ENCODE assay signal across 8 cellular contexts in genomic region chr13:19633340-19634128, GRCh38. TPM values are rescaled to one million over a fixed set of nuclear protein-coding genes. Genes with fewer than 3 reads are reported as not detected.
DNase-seq lines count a peak whose midpoint lies in the region; ATAC-seq, FAIRE-seq and TF ChIP-seq lines count a peak whose summit lies in the region.

MPHOSPH8 (plus strand) TSS chr13:19633659; CDS start chr13:19633749, 90 bp downstream.

- H3K36me3 ChIP-seq in A673 (ENCODE audit: insufficient read depth, low read length, poor library complexity, severe bottlenecking) (no peaks in the 10 kb centered on the region), breast epithelium (no peaks in the 10 kb centered on the region), iPS-20b (ENCODE audit: insufficient read depth, low read depth, low read length) (peaks cover 3% of the 10 kb centered on the region; the same call in 1 of the 2 replicates), small intestine (ENCODE audit: control insufficient read depth in 2 of 2, insufficient read depth in 2 of 2, low read length in 2 of 2) (no peaks in the 10 kb centered on the region)

- FAIRE-seq in small intestine (lab: Jason Lieb, UNC), result no peak

- TF ChIP-seq CTCF in A673 (conservative IDR thresholded peaks at IDR 0.05; ENCODE audit: low read depth, low read length) (no peak), VCaP (conservative IDR thresholded peaks at IDR 0.05) (no peak), breast epithelium (IDR thresholded peaks at IDR 0.05) (peak in 1 of 3 donors; percentile 11)

- TF ChIP-seq POLR2A in breast epithelium (IDR thresholded peaks at IDR 0.05), result peak; percentile 83

- H3K9ac ChIP-seq in iPS-20b (ENCODE audit: low read depth, low read length), result peak within 1 kb of the TSS; percentile 83; the same call in 1 of the 2 replicates

- ATAC-seq in GM18868 (IDR thresholded peaks at IDR 0.05; ENCODE audit: unreplicated experiment) (peak; percentile 98), HG03108 (IDR thresholded peaks at IDR 0.05; ENCODE audit: unreplicated experiment) (peak; percentile 99)

- H3K27ac ChIP-seq in A673 (ENCODE audit: low read depth, low read length, poor library complexity, severe bottlenecking), result peak within 1 kb of the TSS; percentile 81
- peak within 1 kb of the TSS; percentile 78 for H3K27ac ChIP-seq in VCaP
- H3K27ac ChIP-seq in breast epithelium, result peak within 1 kb of the TSS; percentile 96 to 97
- no peak within 1 kb of the TSS for H3K27ac ChIP-seq in iPS-20b (ENCODE audit: low read length)
- peak within 1 kb of the TSS; percentile 77 to 94 for H3K27ac ChIP-seq in small intestine (ENCODE audit: low read depth in 1 of 2, low read length in 1 of 2)

- peak within 1 kb of the TSS; percentile 83 for H3K4me3 ChIP-seq in A673 (ENCODE audit: low read depth, low read length, poor library complexity, severe bottlenecking)
- H3K4me3 ChIP-seq in breast epithelium, result peak within 1 kb of the TSS; percentile 79 to 96 (median 89)
- H3K4me3 ChIP-seq in iPS-20b (ENCODE audit: low read length), result peak within 1 kb of the TSS; percentile 85
- peak within 1 kb of the TSS; percentile 43 to 76 for H3K4me3 ChIP-seq in small intestine (ENCODE audit: low read depth in 1 of 2, low read length in 2 of 2)

- POLR2A ChIA-PET in A673 (lab: Charles Lee; ENCODE audit: low non-redundant PET), result no interaction called here

- CTCF ChIA-PET in A673 (lab: Charles Lee), result no interaction called here

- H3K4me1 ChIP-seq in A673 (ENCODE audit: insufficient read depth, low read length, poor library complexity, severe bottlenecking) (peaks cover 6% of the 10 kb centered on the region), breast epithelium (peaks cover 0 to 7% of the 10 kb centered on the region in 2 donors), iPS-20b (ENCODE audit: insufficient read depth, low read length) (peaks cover 6% of the 10 kb centered on the region), small intestine (ENCODE audit: control insufficient read depth in 2 of 2, insufficient read depth in 1 of 2, low read depth in 1 of 2, low read length in 1 of 2) (peaks cover 2 to 3% of the 10 kb centered on the region in 2 donors)

- H3K27me3 ChIP-seq in A673 (replicated peaks; ENCODE audit: insufficient read depth, low read depth, low read length, poor library complexity) (no peaks in the 10 kb centered on the region), breast epithelium (no peaks in the 10 kb centered on the region), iPS-20b (ENCODE audit: insufficient read depth, low read length) (no peaks in the 10 kb centered on the region), small intestine (ENCODE audit: control insufficient read depth in 2 of 2, insufficient read depth in 2 of 2, low read length in 2 of 2) (no peaks in the 10 kb centered on the region)

- DNase-seq in A673 (ENCODE audit: low spot score) (peak; percentile 97), NCI-H2196 (lab: John Stamatoyannopoulos, UW; ENCODE audit: unreplicated experiment) (peak; percentile 85), breast epithelium (ENCODE audit: low spot score in 2 of 2) (peak; percentile 92 to 93), small intestine (peak; percentile 96)

- WGBS in small intestine, 3 donors, result 0 to 1% (median 1%) methylated on average over 66 to 68 of the region's 68 CpGs

- H3K9me3 ChIP-seq in A673 (ENCODE audit: low read depth, low read length, poor library complexity, severe bottlenecking) (no peaks in the 10 kb centered on the region), breast epithelium (no peaks in the 10 kb centered on the region), iPS-20b (ENCODE audit: insufficient read depth, low read depth, low read length) (peaks cover 4% of the 10 kb centered on the region; the same call in 1 of the 2 replicates), small intestine (ENCODE audit: control insufficient read depth, low read depth) (no peaks in the 10 kb centered on the region)

- intact Hi-C loops in A673 (cut with micrococcal nuclease; ENCODE audit: unreplicated experiment), result loop anchor here (10.0 kb wide), 1 partner anchor 231 kb away; the partner anchor contains the start of gene ZMYM5
- intact Hi-C loops in breast epithelium (cut with DNase I; ENCODE audit: low total_unique reads), result loop anchor here (5.0 kb wide), 1 partner anchor 324 kb away; the partner anchor contains the start of gene ZMYM2

- TSS peak; percentile 30 for BruUV-seq in A673 (replicated peaks; lab: Mats Ljungman, UMichigan)

RNA-seq across cellular contexts. Expression of gene MPHOSPH8, which starts in this region (rescaled TPM):
- total RNA-seq in A673 (2021), result 29.1 and 32.3 TPM in 2 replicates
- 10 to 100 TPM; 39.2 to 53.3 (median 44.9) TPM for total RNA-seq in breast epithelium
- polyA plus RNA-seq in small intestine, result 10 to 100 TPM; 21.2 to 30.8 (median 25.5) TPM
